Comparison of ENCODE assay signal across 11 cellular contexts in genomic region chr22:48719978-48720661, GRCh38.
DNase-seq lines count a peak whose midpoint lies in the region; ATAC-seq and TF ChIP-seq lines count a peak whose summit lies in the region.
"Had no signal": no experiment of that assay in that cellular context is flagged by ENCODE, and none has a peak within 500 bp of the region (broad histone marks: within the 10 kb centered on the region; RNA-seq: fewer than 3 reads in every experiment).

No MANE protein-coding gene starts in this region.

- H3K36me3 ChIP-seq in WERI-Rb-1, result no peaks in the 10 kb centered on the region; the same call in none of the 2 replicates

- H3K27ac Mint-ChIP-seq in activated CD4-positive, alpha-beta T cell treated with anti-CD3 and anti-CD28 coated beads for 36 hours, result no peak overlapping the region
- no peak overlapping the region for H3K27ac Mint-ChIP-seq in HFFc6

- POLR2A ChIA-PET in activated CD4-positive, alpha-beta T cell treated with anti-CD3 and anti-CD28 coated beads for 36 hours (lab: Charles Lee), result no interaction called here

- no peak overlapping the region for H3K4me3 ChIP-seq in WERI-Rb-1 (ENCODE audit: low read depth, low read length)
- H3K4me3 ChIP-seq: SJSA1 had no signal

- no peaks in the 10 kb centered on the region for H3K36me3 Mint-ChIP-seq in activated CD4-positive, alpha-beta T cell treated with anti-CD3 and anti-CD28 coated beads for 36 hours (ENCODE audit: low read depth)
- peaks cover 13% of the 10 kb centered on the region for H3K36me3 Mint-ChIP-seq in HFFc6 (ENCODE audit: low read depth)

- CTCF ChIA-PET in activated CD4-positive, alpha-beta T cell treated with anti-CD3 and anti-CD28 coated beads for 36 hours (lab: Charles Lee), result no interaction called here

- H3K27me3 Mint-ChIP-seq in activated CD4-positive, alpha-beta T cell treated with anti-CD3 and anti-CD28 coated beads for 36 hours, result peaks cover 14% of the 10 kb centered on the region
- H3K27me3 Mint-ChIP-seq in HFFc6 (ENCODE audit: insufficient read depth), result peaks cover 3% of the 10 kb centered on the region; the same call in 1 of the 2 replicates

- no peaks in the 10 kb centered on the region for H3K4me1 Mint-ChIP-seq in activated CD4-positive, alpha-beta T cell treated with anti-CD3 and anti-CD28 coated beads for 36 hours
- no peaks in the 10 kb centered on the region for H3K4me1 Mint-ChIP-seq in HFFc6 (ENCODE audit: low read depth)

- no peak for ATAC-seq in activated CD4-positive, alpha-beta T cell treated with anti-CD3 and anti-CD28 coated beads for 36 hours
- no peak for ATAC-seq in sciatic nerve

- H3K27me3 ChIP-seq in WERI-Rb-1 (ENCODE audit: insufficient read depth, low read depth, severe bottlenecking), result no peaks in the 10 kb centered on the region
- H3K27me3 ChIP-seq: SJSA1 had no signal

- no peak overlapping the region for H3K4me3 Mint-ChIP-seq in activated CD4-positive, alpha-beta T cell treated with anti-CD3 and anti-CD28 coated beads for 36 hours
- no peak overlapping the region for H3K4me3 Mint-ChIP-seq in HFFc6

- peaks cover 5% of the 10 kb centered on the region for H3K9me3 Mint-ChIP-seq in activated CD4-positive, alpha-beta T cell treated with anti-CD3 and anti-CD28 coated beads for 36 hours (ENCODE audit: low read depth)
- peaks cover 76% of the 10 kb centered on the region for H3K9me3 Mint-ChIP-seq in HFFc6

- intact Hi-C loops in activated CD4-positive, alpha-beta T cell treated with anti-CD3 and anti-CD28 coated beads for 36 hours (cut with DNase I, micrococcal nuclease), result no loop called here
- intact Hi-C loops in sciatic nerve (cut with DNase I), result no loop called here

- peak; percentile 27; the same call in 1 of the 2 replicates for TF ChIP-seq CTCF in HFFc6 (IDR thresholded peaks at IDR 0.05)
- TF ChIP-seq CTCF in WERI-Rb-1 (IDR thresholded peaks at IDR 0.05; ENCODE audit: low read depth, low read length), result peak; percentile 78

- H3K27ac ChIP-seq in WERI-Rb-1, result peak overlapping the region; percentile 93
- H3K27ac ChIP-seq: SJSA1 had no signal

- peaks cover 3% of the 10 kb centered on the region for H3K9me3 ChIP-seq in WERI-Rb-1 (ENCODE audit: severe bottlenecking)
- H3K9me3 ChIP-seq: SJSA1 had no signal

- peak; percentile 10 for DNase-seq in activated CD4-positive, alpha-beta T cell treated with anti-CD3 and anti-CD28 coated beads for 36 hours
- DNase-seq in activated CD4-positive, alpha-beta T cell treated with anti-CD3 and anti-CD28 coated beads, Interleukin-2, amount 50 U/mL, for 1 hour, result no peak
- DNase-seq in HFFc6 (no peak), WERI-Rb-1 (peak; percentile 65), sciatic nerve (ENCODE audit: low spot score) (peak; percentile 54), GM19240 (ENCODE audit: insufficient read length, low spot score) (no peak), T-helper 1 cell (no peak), globus pallidus (ENCODE audit: low spot score) (no peak)
- DNase-seq: MV-4-11, small intestine had no signal

Comparison
In these comparisons a context has a peak if more than half of its experiments do, and no peak if none do; other contexts are left out.
1. DNase-seq: peak in activated CD4-positive, alpha-beta T cell treated with anti-CD3 and anti-CD28 coated beads for 36 hours (single experiment), WERI-Rb-1 (single experiment) and sciatic nerve (single experiment); none in activated CD4-positive, alpha-beta T cell treated with anti-CD3 and anti-CD28 coated beads, Interleukin-2, amount 50 U/mL, for 1 hour (single experiment), HFFc6 (single experiment), GM19240 (single experiment), T-helper 1 cell (0 of 5) and globus pallidus (single experiment).